Comparison of ENCODE assay signal across 13 cellular contexts in genomic region chr12:112916270-112916669, GRCh38. TPM values are rescaled to one million over a fixed set of nuclear protein-coding genes. Genes with fewer than 3 reads are reported as not detected.
A peak's percentile ranks its signal among the peaks of the same experiment; 100 is the strongest.
DNase-seq lines count a peak whose midpoint lies in the region; ATAC-seq and TF ChIP-seq lines count a peak whose summit lies in the region.
"Had no signal": no experiment of that assay in that cellular context is flagged by ENCODE, and none has a peak within 500 bp of the region (broad histone marks: within the 10 kb centered on the region; RNA-seq: fewer than 3 reads in every experiment).

No MANE protein-coding gene starts in this region.

- H3K4me3 ChIP-seq in left lung: no peak overlapping the region
- H3K4me3 ChIP-seq: tibial nerve had no signal

- peaks cover 38% of the 10 kb centered on the region for H3K27me3 Mint-ChIP-seq in H9 (ENCODE audit: low read depth)
- H3K27me3 Mint-ChIP-seq: activated CD4-positive, alpha-beta T cell treated with anti-CD3 and anti-CD28 coated beads for 36 hours; activated naive CD8-positive, alpha-beta T cell had no signal

- no peak overlapping the region for H2BK15ac ChIP-seq in H9 (ENCODE audit: low read depth, low read length)

- peak; percentile 24 for DNase-seq in Caki2 (ENCODE audit: low read depth)
- peak; percentile 49 for DNase-seq in NCI-H345 treated with DMSO at 0.1 percent for 48 hours (lab: John Stamatoyannopoulos, UW; ENCODE audit: unreplicated experiment)
- DNase-seq in dermis microvascular lymphatic vessel endothelial cell (ENCODE audit: low read depth in 2 of 2): peak; percentile 61 to 64
- DNase-seq in left lung: no peak
- no peak for DNase-seq in activated gamma-delta T cell (lab: John Stamatoyannopoulos, UW)
- DNase-seq in superior temporal gyrus (ENCODE audit: extremely low spot score): no peak
- DNase-seq in H9: no peak
- DNase-seq: activated CD4-positive, alpha-beta T cell treated with anti-CD3 and anti-CD28 coated beads for 36 hours had no signal

- no peak overlapping the region for H2BK12ac ChIP-seq in H9 (ENCODE audit: insufficient read length, low read depth, low read length)

- H3K56ac ChIP-seq in H9 (ENCODE audit: insufficient read length, low read depth, low read length): no peak overlapping the region

- no peaks in the 10 kb centered on the region for H3K79me2 ChIP-seq in H9 (ENCODE audit: insufficient read depth, low read length)
- H3K79me2 ChIP-seq: parathyroid adenoma had no signal

- peaks cover 31 to 37% of the 10 kb centered on the region in 2 experiments for H3K9me3 Mint-ChIP-seq in H9

- no peak overlapping the region for H3K4me3 Mint-ChIP-seq in H9
- H3K4me3 Mint-ChIP-seq: activated CD4-positive, alpha-beta T cell treated with anti-CD3 and anti-CD28 coated beads for 36 hours; activated naive CD8-positive, alpha-beta T cell had no signal

- H3K14ac ChIP-seq in H9 (ENCODE audit: insufficient read depth, low read length): no peak overlapping the region

- H3K4ac ChIP-seq in H9 (ENCODE audit: low read depth, low read length): no peak overlapping the region

- TF ChIP-seq CTCF in left lung (IDR thresholded peaks at IDR 0.05) (no peak), H9 (conservative IDR thresholded peaks at IDR 0.05) (no peak)

- H2BK5ac ChIP-seq in H9 (ENCODE audit: insufficient read length, low read length): no peak overlapping the region

- H4K20me1 ChIP-seq in H9 (ENCODE audit: control insufficient read depth, insufficient read depth, insufficient read length): no peaks in the 10 kb centered on the region

- in situ Hi-C loops in Caki2 (cut with HindIII; ENCODE audit: low pct_unique_long_range_greater_than_20kb, low sequenced_read_pairs): no loop called here

- H3K27ac Mint-ChIP-seq in H9: no peak overlapping the region
- H3K27ac Mint-ChIP-seq: activated CD4-positive, alpha-beta T cell treated with anti-CD3 and anti-CD28 coated beads for 36 hours; activated naive CD8-positive, alpha-beta T cell had no signal

- H3K36me3 Mint-ChIP-seq in H9 (ENCODE audit: insufficient read depth in 1 of 3, low read depth in 3 of 3): peaks cover 0 to 12% (median 7%) of the 10 kb centered on the region in 3 experiments; a peak in 4 of 7 replicates

- no CpG with 5 or more reads among the region's 5 CpGs for whole genome bisulfite sequencing in H9 (ENCODE audit: extremely low coverage, insufficient read length, low lambda C conversion rate)

- H3T11ph ChIP-seq in H9 (ENCODE audit: low read length): no peak overlapping the region

- H3K79me1 ChIP-seq in H9 (ENCODE audit: insufficient read depth, low read depth, low read length, poor library complexity, severe bottlenecking): no peaks in the 10 kb centered on the region

- no peak overlapping the region for H3K9ac ChIP-seq in H9 (ENCODE audit: extremely low read depth, insufficient read length, low read length)
- H3K9ac ChIP-seq: parathyroid adenoma had no signal

- intact Hi-C loops in left lung (cut with DNase I): no loop called here

- no peak overlapping the region for H2AFZ ChIP-seq in H9 (ENCODE audit: low read length)
- H2AFZ ChIP-seq: parathyroid adenoma had no signal

- H4K5ac ChIP-seq in H9 (ENCODE audit: insufficient read length, low read depth, low read length): no peak overlapping the region

- H2BK120ac ChIP-seq in H9 (ENCODE audit: low read depth, low read length, poor library complexity, severe bottlenecking): no peak overlapping the region

- H3K23me2 ChIP-seq in H9 (ENCODE audit: insufficient read length, low read depth, low read length, poor library complexity, severe bottlenecking): no peaks in the 10 kb centered on the region

- no peak overlapping the region for H3K4me2 ChIP-seq in H9 (ENCODE audit: insufficient read depth, insufficient read length, low read length)

- no peak overlapping the region for H2AK5ac ChIP-seq in H9 (ENCODE audit: insufficient read length, low read length)

- H3K36me3 ChIP-seq in left lung: peaks cover 0 to 78% of the 10 kb centered on the region in 2 donors

- no peak overlapping the region for H4K91ac ChIP-seq in H9 (ENCODE audit: insufficient read length, low read depth, low read length)

- no peaks in the 10 kb centered on the region for H3K4me1 ChIP-seq in left lung
- H3K4me1 ChIP-seq in H9 (ENCODE audit: insufficient read depth, low read length): no peaks in the 10 kb centered on the region
- H3K4me1 ChIP-seq: parathyroid adenoma, tibial nerve had no signal

- H3K27ac ChIP-seq in left lung (no peak overlapping the region), H9 (ENCODE audit: insufficient read length, low read depth, low read length) (no peak overlapping the region)
- H3K27ac ChIP-seq: parathyroid adenoma, tibial nerve had no signal

- no peak overlapping the region for H3K18ac ChIP-seq in H9 (ENCODE audit: insufficient read length, low read depth, low read length)

- no peaks in the 10 kb centered on the region for H3K27me3 ChIP-seq in left lung
- H3K27me3 ChIP-seq in H9 (ENCODE audit: insufficient read depth, low read length): no peaks in the 10 kb centered on the region
- H3K27me3 ChIP-seq: tibial nerve had no signal

- peak; percentile 57 for ATAC-seq in left lung
- no peak for ATAC-seq in activated CD4-positive, CD25-positive, alpha-beta regulatory T cell treated with anti-CD3 and anti-CD28 coated beads, Interleukin-2, amount 50 U/mL, for 24 hours
- ATAC-seq: activated CD4-positive, alpha-beta T cell treated with anti-CD3 and anti-CD28 coated beads for 36 hours; Panc1 had no signal

- H3K4me1 Mint-ChIP-seq in H9: no peaks in the 10 kb centered on the region

- peaks cover 3 to 24% of the 10 kb centered on the region in 2 donors for H3K9me3 ChIP-seq in left lung
- peaks cover 6% of the 10 kb centered on the region for H3K9me3 ChIP-seq in H9 (ENCODE audit: control insufficient read depth, low read depth, low read length)

- H3K23ac ChIP-seq in H9 (ENCODE audit: insufficient read length, low read depth, low read length): no peak overlapping the region

- H4K8ac ChIP-seq in H9 (replicated peaks; ENCODE audit: insufficient read length, low read depth, low read length): no peak overlapping the region

- H2BK20ac ChIP-seq in H9 (ENCODE audit: low read depth, low read length, poor library complexity, severe bottlenecking): no peak overlapping the region

RNA-seq across cellular contexts. Expression of gene OAS1, which starts 9.5 kb away (rescaled TPM):
- 18.1 and 27.5 TPM in 2 replicates for total RNA-seq in Caki2 (2014; rRNA removed; shearing (Covaris generic); ENCODE audit: low replicate concordance)
- 29.0 and 33.4 TPM in 2 replicates for total RNA-seq in dermis microvascular lymphatic vessel endothelial cell
- 10 to 100 TPM; 25.7 to 48.3 TPM for total RNA-seq in left lung
- total RNA-seq in H9 (2021): 0.20 TPM in 1 of 2 replicates, not detected in the other

RNA-seq across cellular contexts. Expression of gene OAS3, which starts 22.0 kb away (rescaled TPM):
- 11.4 and 19.1 TPM in 2 replicates for total RNA-seq in Caki2 (2014; rRNA removed; shearing (Covaris generic); ENCODE audit: low replicate concordance)
- 6.4 and 6.5 TPM in 2 replicates for total RNA-seq in dermis microvascular lymphatic vessel endothelial cell
- 10 to 100 TPM; 35.8 to 47.5 TPM for total RNA-seq in left lung
- 0.70 and 0.81 TPM in 2 replicates for total RNA-seq in H9 (2021)

Comparison
In these comparisons a context has a peak if more than half of its experiments do, and no peak if none do; other contexts are left out.
1. DNase-seq: peak in Caki2 (single experiment), NCI-H345 treated with DMSO at 0.1 percent for 48 hours (single experiment) and dermis microvascular lymphatic vessel endothelial cell (2 of 2); none in left lung (0 of 2), activated gamma-delta T cell (single experiment), superior temporal gyrus (single experiment) and H9 (single experiment).
2. RNA of gene OAS1, which starts 9.5 kb away (total RNA-seq): 25.7 to 48.3 TPM in left lung, 29.0 to 33.4 TPM in dermis microvascular lymphatic vessel endothelial cell and 18.1 to 27.5 TPM in Caki2; 0.20 TPM in H9; every median in the first group is over 10 times any median in the second.